ENCODE assay signal across 1 cellular context in genomic region chr19:42396542-42397314, GRCh38.
A peak's percentile ranks its signal among the peaks of the same experiment; 100 is the strongest.
TF ChIP-seq lines count a peak whose summit lies in the region.

No MANE protein-coding gene starts in this region.

TF ChIP-seq in K562, 482 proteins besides CTCF, POLR2A, EP300 and RAD21 (continued from another document and continues in another):
- TF ChIP-seq ZNF592 (IDR thresholded peaks at IDR 0.05) (no peak), SMARCA4 (IDR thresholded peaks at IDR 0.05) (no peak), CGGBP1 (CRISPR knock-in tag; IDR thresholded peaks at IDR 0.05) (no peak), CTCFL (IDR thresholded peaks at IDR 0.05; ENCODE audit: borderline replicate concordance, insufficient read depth, low read depth, low read length, poor library complexity, severe bottlenecking) (no peak), CEBPB (tag; IDR thresholded peaks at IDR 0.05) (no peak), ZBTB8A (IDR thresholded peaks at IDR 0.05; ENCODE audit: partially characterized antibody) (no peak), POLR2AphosphoS2 (IDR thresholded peaks at IDR 0.05; ENCODE audit: low read length) (no peak), ZNF217 (CRISPR knock-in tag; IDR thresholded peaks at IDR 0.05) (no peak), ZFP91 (CRISPR knock-in tag; IDR thresholded peaks at IDR 0.05) (no peak), RBM14 (IDR thresholded peaks at IDR 0.05; ENCODE audit: borderline replicate concordance, insufficient read depth, low read depth, low read length) (no peak), MEF2D (tag; conservative IDR thresholded peaks at IDR 0.05; ENCODE audit: low read depth) (0 out of 2 replicates have a peak, but pooled peaks have one; percentile 16), ELK3 (CRISPR knock-in tag; IDR thresholded peaks at IDR 0.05) (no peak), CHCHD3 (CRISPR knock-in tag; IDR thresholded peaks at IDR 0.05) (no peak), MCM2 (IDR thresholded peaks at IDR 0.05; ENCODE audit: low read depth) (no peak), KDM1A (IDR thresholded peaks at IDR 0.05) (no peak), NFE2 (IDR thresholded peaks at IDR 0.05; ENCODE audit: low read depth) (no peak), POLR3A (IDR thresholded peaks at IDR 0.05; ENCODE audit: borderline replicate concordance, extremely low read depth, insufficient read depth, insufficient read length) (no peak), ZNF124 (CRISPR knock-in tag; IDR thresholded peaks at IDR 0.05) (no peak), TFE3 (CRISPR knock-in tag; IDR thresholded peaks at IDR 0.05) (no peak), ZNF398 (CRISPR knock-in tag; IDR thresholded peaks at IDR 0.05) (no peak), PTRF (tag; IDR thresholded peaks at IDR 0.05) (no peak), PTTG1 (tag; IDR thresholded peaks at IDR 0.05; ENCODE audit: low read depth) (no peak), MYNN (IDR thresholded peaks at IDR 0.05) (no peak), MYNN (CRISPR knock-in tag; IDR thresholded peaks at IDR 0.05) (no peak), ZNF263 (CRISPR knock-in tag; IDR thresholded peaks at IDR 0.05; ENCODE audit: borderline replicate concordance) (peak; percentile 6; the same call in 1 of the 2 replicates), C11orf30 (IDR thresholded peaks at IDR 0.05; ENCODE audit: low read depth) (0 out of 2 replicates have a peak, but pooled peaks have one; percentile 3), ERF (CRISPR knock-in tag; IDR thresholded peaks at IDR 0.05) (0 out of 2 replicates have a peak, but pooled peaks have one; percentile 50), ZNF280A (IDR thresholded peaks at IDR 0.05; ENCODE audit: low read depth, partially characterized antibody) (no peak), SIRT6 (IDR thresholded peaks at IDR 0.05; ENCODE audit: low read depth, low read length) (no peak), CC2D1A (IDR thresholded peaks at IDR 0.05) (0 out of 2 replicates have a peak, but pooled peaks have one; percentile 12), MAX (CRISPR knock-in tag; IDR thresholded peaks at IDR 0.05) (peak; percentile 41; the same call in 1 of the 2 replicates), ARHGAP35 (IDR thresholded peaks at IDR 0.05; ENCODE audit: partially characterized antibody) (no peak), ZNF316 (IDR thresholded peaks at IDR 0.05) (no peak), NR4A1 (CRISPR knock-in tag; IDR thresholded peaks at IDR 0.05) (no peak), NR4A1 (tag; IDR thresholded peaks at IDR 0.05) (peak; percentile 53; the same call in 1 of the 2 replicates), ARNT (IDR thresholded peaks at IDR 0.05) (peak in 1 of 2 experiments; percentile 37; a peak in 1 of 4 replicates), NCOA2 (IDR thresholded peaks at IDR 0.05; ENCODE audit: partially characterized antibody in 2 of 2) (no peak), FOS (IDR thresholded peaks at IDR 0.05; ENCODE audit: extremely low read depth, insufficient read length) (peak; percentile 98), PRMT5 (CRISPR knock-in tag; IDR thresholded peaks at IDR 0.05) (no peak), SIX5 (IDR thresholded peaks at IDR 0.05; ENCODE audit: borderline replicate concordance in 1 of 2, insufficient read depth in 1 of 2, low read depth in 1 of 2, low read length in 2 of 2) (no peak), NCOR1 (IDR thresholded peaks at IDR 0.05) (no peak), SNRNP70 (optimal IDR thresholded peaks at IDR 0.05; ENCODE audit: low read depth, low read length) (no peak), CHD4 (IDR thresholded peaks at IDR 0.05; ENCODE audit: insufficient read depth, insufficient replicate concordance, low read depth, low read length, poor library complexity, severe bottlenecking) (peak; percentile 79), HOMEZ (CRISPR knock-in tag; IDR thresholded peaks at IDR 0.05) (no peak), SRF (CRISPR knock-in tag; IDR thresholded peaks at IDR 0.05) (peak; percentile 75 to 81; a peak in 2 of 4 replicates), DLX4 (CRISPR knock-in tag; IDR thresholded peaks at IDR 0.05) (no peak), HMGXB4 (CRISPR knock-in tag; IDR thresholded peaks at IDR 0.05) (no peak), ZNF384 (IDR thresholded peaks at IDR 0.05; ENCODE audit: low read depth, low read length) (no peak)
